ENCODE assay signal across 9 cellular contexts in the genomic region with DNA sequence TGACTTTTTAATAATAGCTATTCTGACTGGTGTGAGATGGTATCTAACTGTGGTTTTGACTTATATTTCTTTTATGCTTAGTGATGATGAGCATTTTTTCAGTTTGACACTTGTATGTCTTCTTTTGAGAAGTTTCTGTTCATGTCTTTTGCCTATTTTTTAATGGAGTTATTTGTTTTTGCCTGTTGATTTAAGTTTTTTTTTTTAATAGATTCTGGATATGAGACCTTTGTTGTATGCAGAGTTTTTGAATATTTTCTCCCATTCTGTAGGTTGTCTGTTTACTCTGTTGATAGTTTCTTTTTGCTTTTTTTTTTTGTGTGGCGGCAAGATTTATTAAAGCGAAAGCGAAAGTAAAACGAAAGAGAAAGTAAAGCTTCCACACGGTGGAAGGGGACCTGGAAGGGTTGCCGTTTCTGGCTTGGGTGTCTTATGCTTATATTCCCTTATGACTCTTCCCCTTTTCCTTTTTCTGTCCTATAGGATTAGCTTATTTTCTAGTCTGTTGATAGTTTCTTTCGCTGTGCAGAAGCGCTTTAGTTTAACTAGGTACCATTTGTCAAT.
DNase-seq lines count a peak whose midpoint lies in the region; ATAC-seq and TF ChIP-seq lines count a peak whose summit lies in the region.
"Had no signal": no experiment of that assay in that cellular context is flagged by ENCODE, and none has a peak within 500 bp of the region (broad histone marks: within the 10 kb centered on the region; RNA-seq: fewer than 3 reads in every experiment).

No MANE protein-coding gene starts in this region.

- H3K4me2 ChIP-seq in mesendoderm (ENCODE audit: low read length) = no peak overlapping the region

- H3K4me1 ChIP-seq in A673 (ENCODE audit: insufficient read depth, low read length, poor library complexity, severe bottlenecking) (no peaks in the 10 kb centered on the region), HEK293 (ENCODE audit: control insufficient read depth, insufficient read depth, low read length) (no peaks in the 10 kb centered on the region), liver (ENCODE audit: control insufficient read depth in 4 of 4, insufficient read depth in 4 of 4, low read length in 3 of 4) (peaks cover 0 to 11% (median 9%) of the 10 kb centered on the region in 4 donors), mesendoderm (ENCODE audit: control insufficient read depth, low read depth, low read length) (no peaks in the 10 kb centered on the region)

- TF ChIP-seq CTCF in A673 (conservative IDR thresholded peaks at IDR 0.05; ENCODE audit: low read depth, low read length) = no peak
- no peak for TF ChIP-seq CTCF in HEK293 (tag by site-specific recombination; IDR thresholded peaks at IDR 0.05)
- TF ChIP-seq CTCF in liver (IDR thresholded peaks at IDR 0.05; ENCODE audit: low read depth, low read length, missing input control) = no peak

- intact Hi-C loops in A673 (cut with micrococcal nuclease; ENCODE audit: unreplicated experiment) = loop anchor here (5.0 to 10.0 kb wide), 2 partner anchors 997 to 1199 kb away; no protein-coding TSS in a partner anchor

- H3K9ac ChIP-seq in liver (ENCODE audit: low read depth in 1 of 2, low read length in 2 of 2) = peak overlapping the region; percentile 39 to 93
- no peak overlapping the region for H3K9ac ChIP-seq in mesendoderm (ENCODE audit: low read length)

- no peaks in the 10 kb centered on the region for H3K27me3 ChIP-seq in A673 (replicated peaks; ENCODE audit: insufficient read depth, low read depth, low read length, poor library complexity)
- H3K27me3 ChIP-seq in liver (ENCODE audit: control insufficient read depth in 4 of 4, insufficient read depth in 4 of 4, low read length in 3 of 4) = no peaks in the 10 kb centered on the region
- H3K27me3 ChIP-seq in mesendoderm (ENCODE audit: insufficient read depth, low read length, poor library complexity) = no peaks in the 10 kb centered on the region
- H3K27me3 ChIP-seq: uterus had no signal

- H3K36me3 Mint-ChIP-seq in activated T-cell treated with anti-CD3 and anti-CD28 coated beads, Interleukin-2, amount 50 U/mL, for 4 hours (ENCODE audit: insufficient read depth) = no peaks in the 10 kb centered on the region

- H4K8ac ChIP-seq in mesendoderm (ENCODE audit: low read depth, low read length) = no peak overlapping the region

- H2BK5ac ChIP-seq in mesendoderm (ENCODE audit: low read length) = no peak overlapping the region

- DNase-seq in A673 (ENCODE audit: low spot score) (no peak), mesendoderm (no peak), NCI-H82 (lab: John Stamatoyannopoulos, UW) (no peak), DMS114 treated with DMSO at 0.1 percent for 48 hours (lab: John Stamatoyannopoulos, UW; ENCODE audit: unreplicated experiment) (no peak)
- DNase-seq in activated T-cell treated with anti-CD3 and anti-CD28 coated beads, Interleukin-2, amount 50 U/mL, for 4 hours = no peak
- DNase-seq: uterus had no signal

- CTCF ChIA-PET in A673 (lab: Charles Lee) (no interaction called here), HEK293 (lab: Yijun Ruan, JAX) (no interaction called here)

- H3K23ac ChIP-seq in mesendoderm (ENCODE audit: low read length) = no peak overlapping the region

- H3K27me3 Mint-ChIP-seq in activated T-cell treated with anti-CD3 and anti-CD28 coated beads, Interleukin-2, amount 50 U/mL, for 4 hours (ENCODE audit: low read depth) = no peaks in the 10 kb centered on the region

- no TSS peak for BruUV-seq in A673 (replicated peaks; lab: Mats Ljungman, UMichigan)

- peaks cover 28% of the 10 kb centered on the region for H3K4me1 Mint-ChIP-seq in activated T-cell treated with anti-CD3 and anti-CD28 coated beads, Interleukin-2, amount 50 U/mL, for 4 hours (ENCODE audit: low read depth)

- H2BK15ac ChIP-seq in mesendoderm (replicated peaks; ENCODE audit: low read depth) = no peak overlapping the region

- no peak overlapping the region for H3K18ac ChIP-seq in mesendoderm (ENCODE audit: low read length)

- H3K4me3 ChIP-seq in A673 (ENCODE audit: low read depth, low read length, poor library complexity, severe bottlenecking) = peak overlapping the region; percentile 4
- no peak overlapping the region for H3K4me3 ChIP-seq in HEK293 (ENCODE audit: low read depth, low read length)
- peak overlapping the region; percentile 58 to 89 (median 64) for H3K4me3 ChIP-seq in liver (ENCODE audit: low read depth in 1 of 3, low read length in 3 of 3)
- H3K4me3 ChIP-seq in mesendoderm (ENCODE audit: low read length) = no peak overlapping the region

- TF ChIP-seq RAD21 in liver (IDR thresholded peaks at IDR 0.05) = no peak

- no peaks in the 10 kb centered on the region for H3K79me2 ChIP-seq in mesendoderm (ENCODE audit: control insufficient read depth, insufficient read depth, low read length)

- 30% methylated on average over 8 of the region's 8 CpGs for WGBS in liver
- no CpG with 5 or more reads among the region's 8 CpGs for WGBS in mesendoderm (ENCODE audit: extremely low coverage, insufficient coverage, low lambda C conversion rate)

- ATAC-seq in activated T-cell treated with anti-CD3 and anti-CD28 coated beads, Interleukin-2, amount 50 U/mL, for 4 hours = no peak
- no peak for ATAC-seq in GM19324 (IDR thresholded peaks at IDR 0.05; ENCODE audit: low FRiP score, unreplicated experiment)

- H3K36me3 ChIP-seq in A673 (ENCODE audit: insufficient read depth, low read length, poor library complexity, severe bottlenecking) (no peaks in the 10 kb centered on the region), HEK293 (ENCODE audit: control insufficient read depth in 2 of 2, insufficient read depth in 1 of 2, low read length in 2 of 2) (no peaks in the 10 kb centered on the region), liver (ENCODE audit: control insufficient read depth in 4 of 4, insufficient read depth in 3 of 4, low read depth in 1 of 4, low read length in 3 of 4) (no peaks in the 10 kb centered on the region), mesendoderm (ENCODE audit: control insufficient read depth, insufficient read depth, low read length) (no peaks in the 10 kb centered on the region)
- H3K36me3 ChIP-seq: uterus had no signal

- H3K79me1 ChIP-seq in mesendoderm (ENCODE audit: low read length) = no peaks in the 10 kb centered on the region

- no peak overlapping the region for H2BK120ac ChIP-seq in mesendoderm (ENCODE audit: low read depth, low read length)

- H3K27ac ChIP-seq in A673 (ENCODE audit: low read depth, low read length, poor library complexity, severe bottlenecking) = no peak overlapping the region
- no peak overlapping the region for H3K27ac ChIP-seq in HEK293 (ENCODE audit: extremely low read depth, low read depth, low read length)
- peak overlapping the region in 1 of 2 donors; percentile 39 for H3K27ac ChIP-seq in liver (ENCODE audit: low read depth in 1 of 2, low read length in 2 of 2)
- no peak overlapping the region for H3K27ac ChIP-seq in mesendoderm (ENCODE audit: low read depth, low read length)

- H3K4me3 Mint-ChIP-seq in activated T-cell treated with anti-CD3 and anti-CD28 coated beads, Interleukin-2, amount 50 U/mL, for 4 hours = peak overlapping the region; percentile 87

- no peak overlapping the region for H3K4ac ChIP-seq in mesendoderm (ENCODE audit: low read depth, low read length)

- no peaks in the 10 kb centered on the region for H3K9me3 ChIP-seq in A673 (ENCODE audit: low read depth, low read length, poor library complexity, severe bottlenecking)
- H3K9me3 ChIP-seq in HEK293 (ENCODE audit: control insufficient read depth, insufficient read depth, low read depth, low read length) = no peaks in the 10 kb centered on the region
- H3K9me3 ChIP-seq in liver (ENCODE audit: control insufficient read depth in 4 of 4, low read length in 3 of 4) = no peaks in the 10 kb centered on the region
- H3K9me3 ChIP-seq: uterus had no signal

- H2AK5ac ChIP-seq in mesendoderm (ENCODE audit: low read length) = no peak overlapping the region

- no peak overlapping the region for H4K5ac ChIP-seq in mesendoderm (ENCODE audit: low read length)

- POLR2A ChIA-PET in A673 (lab: Charles Lee; ENCODE audit: low non-redundant PET) = no interaction called here
- POLR2A ChIA-PET in HEK293 (lab: Yijun Ruan, JAX) = no interaction called here

- H3K56ac ChIP-seq in mesendoderm (ENCODE audit: low read length) = no peak overlapping the region

- H3K9me3 Mint-ChIP-seq in activated T-cell treated with anti-CD3 and anti-CD28 coated beads, Interleukin-2, amount 50 U/mL, for 4 hours = no peaks in the 10 kb centered on the region

TF ChIP-seq in HEK293, 187 proteins besides CTCF, POLR2A, EP300 and RAD21 (continues in another document):
- TF ChIP-seq ZNF354C (tag by site-specific recombination; IDR thresholded peaks at IDR 0.05; ENCODE audit: borderline replicate concordance, low read depth) (no peak), ZNF214 (tag by site-specific recombination; IDR thresholded peaks at IDR 0.05; ENCODE audit: borderline replicate concordance) (no peak), ZNF777 (tag by site-specific recombination; IDR thresholded peaks at IDR 0.05; ENCODE audit: borderline replicate concordance) (no peak)

TF ChIP-seq in liver, 16 proteins besides CTCF, POLR2A, EP300 and RAD21:
- peak; percentile 19 for TF ChIP-seq YY1 (IDR thresholded peaks at IDR 0.05)
- no peak for TF ChIP-seq JUND (IDR thresholded peaks at IDR 0.05)

Comparison
In these comparisons a context has a peak if more than half of its experiments do, and no peak if none do; other contexts are left out.
1. H3K4me3 ChIP-seq: peak in A673 (single experiment) and liver (3 of 3); none in HEK293 (single experiment) and mesendoderm (single experiment).